In the genomic region with DNA sequence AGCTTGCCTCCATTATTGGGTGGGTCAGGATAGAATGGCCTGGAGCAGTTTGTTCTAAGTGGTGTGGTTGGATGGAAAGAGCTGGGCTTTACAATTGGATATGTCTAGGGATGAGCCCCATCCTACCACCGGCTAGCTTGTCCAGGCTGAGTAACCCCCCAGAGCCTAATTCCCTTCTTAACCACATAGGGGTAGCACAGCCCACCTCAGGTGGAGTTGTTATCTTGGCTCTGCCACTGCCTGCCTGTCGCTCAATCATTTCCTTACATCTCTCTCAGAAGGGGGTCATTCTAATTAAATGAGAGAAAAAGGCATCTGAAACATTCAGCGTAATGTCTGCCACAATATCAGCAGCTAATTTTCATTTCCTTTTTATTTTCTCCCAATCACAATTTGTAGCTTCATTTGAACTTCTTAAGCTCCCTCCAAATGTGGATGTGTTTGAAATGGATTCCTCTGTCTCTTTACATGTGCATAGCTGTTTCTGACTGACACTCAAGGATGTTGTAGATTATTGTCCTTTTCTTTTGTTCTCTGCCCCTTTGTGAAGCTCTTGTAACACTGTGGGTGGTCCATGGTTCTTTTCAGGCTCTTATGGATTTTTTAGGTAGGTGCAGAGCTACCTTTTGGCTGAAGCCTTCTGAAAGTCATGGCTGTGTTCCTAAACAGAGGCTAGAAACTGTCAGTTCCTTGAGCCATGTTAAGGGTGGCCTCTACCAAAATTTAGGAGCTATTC, we compare ENCODE assay signal across 27 cellular contexts.
DNase-seq lines count a peak whose midpoint lies in the region; ATAC-seq and TF ChIP-seq lines count a peak whose summit lies in the region.
"Had no signal": no experiment of that assay in that cellular context is flagged by ENCODE, and none has a peak within 500 bp of the region (broad histone marks: within the 10 kb centered on the region; RNA-seq: fewer than 3 reads in every experiment).

No MANE protein-coding gene starts in this region.

- H3K9me2 ChIP-seq in HCT116 (ENCODE audit: insufficient read depth), result no peaks in the 10 kb centered on the region

- H3K23ac ChIP-seq in neuronal stem cell (ENCODE audit: low read depth, low read length, poor library complexity), result no peak overlapping the region

- H3K4me1 Mint-ChIP-seq in natural killer cell, result peaks cover 0 to 5% of the 10 kb centered on the region in 2 donors

- CTCF ChIA-PET in HCT116 (lab: Charles Lee), result no interaction called here

- H3K18ac ChIP-seq in neuronal stem cell (ENCODE audit: low read length), result no peak overlapping the region

- no peak overlapping the region for H2AK5ac ChIP-seq in neuronal stem cell (ENCODE audit: low read depth, low read length)

- TF ChIP-seq POLR2A in HCT116 (IDR thresholded peaks at IDR 0.05; ENCODE audit: borderline replicate concordance, extremely low read depth, insufficient read depth, insufficient read length), result no peak

- RAD21 ChIA-PET in HCT116 (lab: Charles Lee; ENCODE audit: low non-redundant PET in 1 of 2, low total read pairs in 2 of 2, uncharacterized antibody in 2 of 2, unreplicated experiment in 2 of 2), result no interaction called here

- H2BK12ac ChIP-seq in neuronal stem cell (ENCODE audit: low read length), result no peak overlapping the region

- no peak overlapping the region for H4K8ac ChIP-seq in neuronal stem cell (ENCODE audit: low read depth, low read length)

- H3K9ac ChIP-seq in HCT116 (ENCODE audit: low read length), result no peak overlapping the region
- H3K9ac ChIP-seq in neuronal stem cell (ENCODE audit: low read depth, low read length, poor library complexity), result no peak overlapping the region

- H3K9me3 ChIP-seq in HCT116 (ENCODE audit: control insufficient read depth in 1 of 2, insufficient read depth in 1 of 2, low read depth in 1 of 2, low read length in 2 of 2) (no peaks in the 10 kb centered on the region), neuronal stem cell (replicated peaks in 1 of 2; ENCODE audit: control insufficient read depth in 2 of 2, insufficient read depth in 1 of 2, low read depth in 1 of 2, low read length in 2 of 2) (no peaks in the 10 kb centered on the region)
- H3K9me3 ChIP-seq: breast epithelium, MG63, Peyer's patch, right atrium auricular region, suprapubic skin, upper lobe of right lung had no signal

- H3K27me3 ChIP-seq in HCT116 (ENCODE audit: insufficient read depth, low read length) (no peaks in the 10 kb centered on the region), neuronal stem cell (ENCODE audit: control insufficient read depth in 3 of 3, insufficient read depth in 3 of 3, low read depth in 1 of 3, low read length in 3 of 3) (no peaks in the 10 kb centered on the region)
- H3K27me3 ChIP-seq: breast epithelium, MG63, Peyer's patch, right atrium auricular region, suprapubic skin, upper lobe of right lung had no signal

- no peak for DNase-seq in HCT116 (ENCODE audit: low read depth, low spot score)
- peak; percentile 13 for DNase-seq in NCI-H69 (lab: John Stamatoyannopoulos, UW)
- DNase-seq in iPS DF 19.7 (ENCODE audit: low read depth, low spot score), result peak; percentile 64
- peak; percentile 11 for DNase-seq in neuronal stem cell (ENCODE audit: low spot score)
- no peak for DNase-seq in NCI-H82 (lab: John Stamatoyannopoulos, UW)
- no peak for DNase-seq in Kasumi-1 (lab: John Stamatoyannopoulos, UW)
- no peak for DNase-seq in natural killer cell
- DNase-seq: activated CD8-positive, alpha-beta memory T cell treated with anti-CD3 and anti-CD28 coated beads, Interleukin-2, amount 50 U/mL, for 48 hours; activated CD8-positive, alpha-beta T cell treated with anti-CD3 and anti-CD28 coated beads for 36 hours; activated naive CD4-positive, alpha-beta T cell treated with anti-CD3 and anti-CD28 coated beads, Interleukin-2, amount 50 U/mL, for 16 hours; amygdala; GOT3; KBM-7; MG63; NCI-H510A treated with DMSO at 0.1 percent for 48 hours; Peyer's patch; posterior cingulate gyrus; SHP77; small intestine; stimulated activated naive CD4-positive, alpha-beta T cell treated with Interleukin-2 at 50 U/mL for 16 hours; upper lobe of right lung had no signal

- no peaks in the 10 kb centered on the region for H3K4me1 ChIP-seq in HCT116 (ENCODE audit: control insufficient read depth in 1 of 2, insufficient read depth in 2 of 2, low read length in 2 of 2)
- H3K4me1 ChIP-seq in neuronal stem cell (ENCODE audit: control insufficient read depth in 2 of 2, insufficient read depth in 1 of 2, low read depth in 1 of 2, low read length in 2 of 2), result peaks cover 0 to 3% of the 10 kb centered on the region in 2 donors
- H3K4me1 ChIP-seq: breast epithelium, Peyer's patch, suprapubic skin had no signal

- peaks cover 2 to 3% of the 10 kb centered on the region in 2 donors for H3K9me3 Mint-ChIP-seq in natural killer cell
- H3K9me3 Mint-ChIP-seq: activated CD8-positive, alpha-beta T cell treated with anti-CD3 and anti-CD28 coated beads for 36 hours; activated T-helper 1 cell treated with anti-CD3 and anti-CD28 coated beads, Interleukin-12 subunit alpha, Interleukin-12 subunit beta, Interleukin-2, Interleukin-4 antibody, amounts not matched to agents 30 ng/mL and 10 ng/mL and 1 ng/mL, durations not matched to agents 14 hours and 24 hours and 36 hours had no signal

- H3K27ac ChIP-seq in HCT116 (ENCODE audit: low read depth, low read length), result no peak overlapping the region
- H3K27ac ChIP-seq in neuronal stem cell (replicated peaks; ENCODE audit: low read length), result no peak overlapping the region
- H3K27ac ChIP-seq: breast epithelium, C4-2B, Peyer's patch, right atrium auricular region, suprapubic skin, upper lobe of right lung had no signal

- H3K14ac ChIP-seq in neuronal stem cell (ENCODE audit: low read length), result no peak overlapping the region

- no peak overlapping the region for H4K91ac ChIP-seq in neuronal stem cell (ENCODE audit: low read depth, low read length, poor library complexity)

- no peak for ATAC-seq in HCT116
- ATAC-seq in natural killer cell, result no peak
- ATAC-seq: activated CD8-positive, alpha-beta T cell treated with anti-CD3 and anti-CD28 coated beads for 36 hours; left lobe of liver; upper lobe of right lung had no signal

- TF ChIP-seq CTCF in HCT116 (IDR thresholded peaks at IDR 0.05 in 2 of 3, conservative IDR thresholded peaks at IDR 0.05 in 1 of 3; ENCODE audit: borderline replicate concordance in 1 of 3, insufficient read depth in 1 of 3, low read depth in 2 of 3, low read length in 2 of 3) (no peak), natural killer cell (IDR thresholded peaks at IDR 0.05) (no peak)

- no peak overlapping the region for H3K27ac Mint-ChIP-seq in natural killer cell
- H3K27ac Mint-ChIP-seq: activated CD8-positive, alpha-beta T cell treated with anti-CD3 and anti-CD28 coated beads for 36 hours; activated T-helper 1 cell treated with anti-CD3 and anti-CD28 coated beads, Interleukin-12 subunit alpha, Interleukin-12 subunit beta, Interleukin-2, Interleukin-4 antibody, amounts not matched to agents 30 ng/mL and 10 ng/mL and 1 ng/mL, durations not matched to agents 14 hours and 24 hours and 36 hours had no signal

- H3K4me2 ChIP-seq in HCT116 (ENCODE audit: low read length), result no peak overlapping the region
- H3K4me2 ChIP-seq in neuronal stem cell (ENCODE audit: insufficient read depth, low read length, poor library complexity, severe bottlenecking), result no peak overlapping the region

- H3K4me3 ChIP-seq in HCT116 (replicated peaks in 1 of 2; ENCODE audit: low read depth in 1 of 2, low read length in 2 of 2) (no peak overlapping the region), neuronal stem cell (ENCODE audit: low read length in 2 of 2) (no peak overlapping the region)
- H3K4me3 ChIP-seq: breast epithelium, MG63, Peyer's patch, right atrium auricular region, suprapubic skin, upper lobe of right lung had no signal

- H3K36me3 ChIP-seq in HCT116 (ENCODE audit: control insufficient read depth in 1 of 2, insufficient read depth in 2 of 2, low read length in 2 of 2), result no peaks in the 10 kb centered on the region
- H3K36me3 ChIP-seq in neuronal stem cell (replicated peaks in 1 of 2; ENCODE audit: control insufficient read depth in 2 of 2, insufficient read depth in 2 of 2, low read length in 2 of 2), result no peaks in the 10 kb centered on the region
- H3K36me3 ChIP-seq: breast epithelium, MG63, Peyer's patch, right atrium auricular region, suprapubic skin, upper lobe of right lung had no signal

- H3K4me3 Mint-ChIP-seq in natural killer cell, result no peak overlapping the region
- H3K4me3 Mint-ChIP-seq: activated CD8-positive, alpha-beta T cell treated with anti-CD3 and anti-CD28 coated beads for 36 hours; activated T-helper 1 cell treated with anti-CD3 and anti-CD28 coated beads, Interleukin-12 subunit alpha, Interleukin-12 subunit beta, Interleukin-2, Interleukin-4 antibody, amounts not matched to agents 30 ng/mL and 10 ng/mL and 1 ng/mL, durations not matched to agents 14 hours and 24 hours and 36 hours had no signal

- H3K36me3 Mint-ChIP-seq in natural killer cell, result no peaks in the 10 kb centered on the region

- no TSS peak for BruUV-seq in HCT116 (replicated peaks; lab: Mats Ljungman, UMichigan)

- H4K20me1 ChIP-seq in HCT116 (ENCODE audit: insufficient read depth), result no peaks in the 10 kb centered on the region

- H2BK5ac ChIP-seq in neuronal stem cell (ENCODE audit: low read length), result no peak overlapping the region

- H2BK15ac ChIP-seq in neuronal stem cell (ENCODE audit: low read length), result no peak overlapping the region

- POLR2A ChIA-PET in HCT116 (lab: Charles Lee), result no interaction called here

- no CpG with 5 or more reads among the region's 3 CpGs for WGBS in neuronal stem cell (ENCODE audit: extremely low coverage in 2 of 2, insufficient read length in 2 of 2, insufficient replicate concordance in 1 of 2), 2 donors

- H2AFZ ChIP-seq in HCT116 (ENCODE audit: low read depth, low read length, poor library complexity, severe bottlenecking), result no peak overlapping the region
- H2AFZ ChIP-seq in neuronal stem cell (ENCODE audit: low read length), result no peak overlapping the region

- intact Hi-C loops in HCT116 (cut with micrococcal nuclease), result loop anchor here (10.0 kb wide), 1 partner anchor 58 kb away; no protein-coding TSS in a partner anchor
- intact Hi-C loops in natural killer cell (cut with micrococcal nuclease), result no loop called here

- no peak overlapping the region for H3K4ac ChIP-seq in neuronal stem cell (ENCODE audit: low read length)

- TF ChIP-seq RAD21 in HCT116 (IDR thresholded peaks at IDR 0.05; ENCODE audit: low read depth), result 0 out of 2 replicates have a peak, but pooled peaks have one; percentile 7

- no peaks in the 10 kb centered on the region for H3K79me2 ChIP-seq in HCT116 (ENCODE audit: insufficient read depth, low read length)

- H2BK120ac ChIP-seq in neuronal stem cell (ENCODE audit: low read depth, low read length), result no peak overlapping the region

- H3K79me1 ChIP-seq in neuronal stem cell (ENCODE audit: low read depth, low read length), result no peaks in the 10 kb centered on the region

- H3K27me3 Mint-ChIP-seq in natural killer cell (ENCODE audit: low read depth in 2 of 2), result peaks cover 0 to 2% of the 10 kb centered on the region in 2 donors
- H3K27me3 Mint-ChIP-seq: activated CD8-positive, alpha-beta T cell treated with anti-CD3 and anti-CD28 coated beads for 36 hours had no signal

TF ChIP-seq in HCT116, 20 proteins besides CTCF, POLR2A, EP300 and RAD21 (continues in another document):
- no peak for TF ChIP-seq CEBPB (IDR thresholded peaks at IDR 0.05; ENCODE audit: low read depth)
- no peak for TF ChIP-seq EZH2phosphoT487 (IDR thresholded peaks at IDR 0.05; ENCODE audit: borderline replicate concordance)
- TF ChIP-seq ZNF274 (IDR thresholded peaks at IDR 0.05; ENCODE audit: low read depth, low read length), result no peak
- no peak for TF ChIP-seq ZFX (IDR thresholded peaks at IDR 0.05)

Comparison
In these comparisons a context has a peak if more than half of its experiments do, and no peak if none do; other contexts are left out.
1. DNase-seq: peak in NCI-H69 (single experiment), iPS DF 19.7 (single experiment) and neuronal stem cell (single experiment); none in HCT116 (single experiment), NCI-H82 (single experiment), Kasumi-1 (0 of 2) and natural killer cell (single experiment).